ENCODE assay signal across 22 cellular contexts in the genomic region with DNA sequence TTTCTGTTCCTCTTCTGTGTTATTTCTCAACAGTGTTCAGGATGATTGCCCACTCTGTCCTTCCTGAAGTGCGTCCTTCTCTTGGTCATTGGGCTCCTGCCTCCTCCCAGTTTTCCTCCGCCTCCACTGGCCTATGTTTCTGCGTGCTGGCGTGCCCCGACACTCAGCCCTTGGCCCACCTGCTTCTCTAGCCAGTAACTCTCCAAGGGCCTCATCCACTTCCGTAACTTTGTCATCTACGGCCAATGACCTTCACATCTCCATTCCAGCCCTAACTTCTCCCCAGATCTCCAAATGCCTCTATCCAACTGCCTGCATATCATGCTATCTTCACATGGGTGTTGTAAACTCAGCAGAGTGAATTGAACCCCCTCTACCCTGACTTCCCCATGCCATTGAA.
"Had no signal": no experiment of that assay in that cellular context is flagged by ENCODE, and none has a peak within 500 bp of the region (broad histone marks: within the 10 kb centered on the region; RNA-seq: fewer than 3 reads in every experiment).

No MANE protein-coding gene starts in this region.

- ATAC-seq: effector memory CD8-positive, alpha-beta T cell; gastroesophageal sphincter; left cardiac atrium; stimulated activated naive B cell treated with anti-CD40 and anti-IgM and Interleukin-4, amounts not matched to agents 10 μg/mL and 1 μg/mL and 100 μg/mL, for 72 hours; stimulated activated naive CD8-positive, alpha-beta T cell treated with anti-CD3 and anti-CD28 coated beads, Interleukin-15, amount 100 ng/mL, for 72 hours had no signal

- H3K27ac ChIP-seq: epithelial cell of prostate, esophagus muscularis mucosa, gastroesophageal sphincter, left ventricle myocardium inferior, lower lobe of right lung, sigmoid colon, skin epidermis, thoracic aorta, transverse colon had no signal

- H3K4me3 ChIP-seq: esophagus muscularis mucosa, gastroesophageal sphincter, left ventricle myocardium inferior, lower lobe of right lung, sigmoid colon, skin epidermis, thoracic aorta, transverse colon had no signal

- H3K9me3 ChIP-seq: lower lobe of right lung, sigmoid colon, thoracic aorta, transverse colon had no signal

- DNase-seq: effector memory CD8-positive, alpha-beta T cell; foreskin fibroblast; glutamatergic neuron; immature natural killer cell; kidney; left cardiac atrium; left ventricle myocardium inferior; lower lobe of right lung; naive B cell; posterior cingulate gyrus; sigmoid colon; stimulated activated CD4-positive, alpha-beta T cell treated with anti-CD3 and anti-CD28 coated beads, Interleukin-2, amount 100 ng/mL, for 24 hours; stimulated activated CD4-positive, alpha-beta T cell treated with anti-CD3 and anti-CD28 coated beads, Interleukin-4, amount 100 ng/mL, for 4 hours; stimulated activated naive B cell treated with anti-CD40 and anti-IgM and Interleukin-4, amounts not matched to agents 10 μg/mL and 1 μg/mL and 100 μg/mL, for 72 hours; stimulated activated naive CD8-positive, alpha-beta T cell treated with anti-CD3 and anti-CD28 coated beads, Interleukin-15, amount 100 ng/mL, for 72 hours; transverse colon had no signal

- FAIRE-seq: colon, kidney had no signal

- H3K4me1 ChIP-seq: esophagus muscularis mucosa, gastroesophageal sphincter, left ventricle myocardium inferior, lower lobe of right lung, sigmoid colon, transverse colon had no signal

- H3K36me3 ChIP-seq: esophagus muscularis mucosa, gastroesophageal sphincter, left ventricle myocardium inferior, lower lobe of right lung, sigmoid colon, thoracic aorta, transverse colon had no signal
